10 cellular contexts compared by ENCODE assay signal in genomic region chr6:40436685-40437604, GRCh38.
DNase-seq lines count a peak whose midpoint lies in the region; ATAC-seq, FAIRE-seq and TF ChIP-seq lines count a peak whose summit lies in the region.
"Had no signal": no experiment of that assay in that cellular context is flagged by ENCODE, and none has a peak within 500 bp of the region (broad histone marks: within the 10 kb centered on the region; RNA-seq: fewer than 3 reads in every experiment).

No MANE protein-coding gene starts in this region.

- DNase-seq in heart left ventricle (peak in 1 of 5 donors; percentile 40), left ventricle myocardium inferior (no peak), RPMI7951 (ENCODE audit: low read depth) (peak; percentile 66), fibroblast of mammary gland (ENCODE audit: low read depth) (peak; percentile 25), urothelium cell line (ENCODE audit: low spot score) (peak; percentile 40), HepG2 (ENCODE audit: low spot score) (no peak), dermis blood vessel endothelial cell (no peak)
- DNase-seq: CD4-positive, CD25-positive, alpha-beta regulatory T cell had no signal

- H4K20me1 ChIP-seq in HepG2 (ENCODE audit: insufficient read depth, low read length), result no peaks in the 10 kb centered on the region

- CTCF ChIA-PET in HepG2 (lab: Yijun Ruan, JAX; ENCODE audit: low intra/inter-chr PET ratio, low total read pairs), result no interaction called here

- FAIRE-seq in urothelium cell line (lab: Jason Lieb, UNC), result no peak
- FAIRE-seq in HepG2 (lab: Jason Lieb, UNC), result no peak

- TF ChIP-seq RAD21 in HepG2 (CRISPR knock-in tag; IDR thresholded peaks at IDR 0.05), result no peak

- H3K9me3 ChIP-seq in heart left ventricle, result no peaks in the 10 kb centered on the region
- no peaks in the 10 kb centered on the region for H3K9me3 ChIP-seq in left ventricle myocardium inferior (replicated peaks)
- H3K9me3 ChIP-seq in HepG2 (ENCODE audit: low read length), result no peaks in the 10 kb centered on the region

- H3K27me3 ChIP-seq in heart left ventricle, result peaks cover 0 to 31% (median 7%) of the 10 kb centered on the region in 9 donors
- H3K27me3 ChIP-seq in left ventricle myocardium inferior (ENCODE audit: low read depth), result peaks cover 79% of the 10 kb centered on the region
- H3K27me3 ChIP-seq in HepG2 (ENCODE audit: control insufficient read depth in 1 of 2, insufficient read depth in 2 of 2, low read length in 2 of 2), result no peaks in the 10 kb centered on the region; a peak in 1 of 5 replicates

- H3K79me2 ChIP-seq in HepG2 (ENCODE audit: insufficient read depth, low read length), result no peaks in the 10 kb centered on the region
- H3K79me2 ChIP-seq: parathyroid adenoma had no signal

- H3K4me1 ChIP-seq in heart left ventricle (no peaks in the 10 kb centered on the region), left ventricle myocardium inferior (no peaks in the 10 kb centered on the region), HepG2 (ENCODE audit: insufficient read depth, low read length) (no peaks in the 10 kb centered on the region)
- H3K4me1 ChIP-seq: parathyroid adenoma had no signal

- H2AFZ ChIP-seq in HepG2 (ENCODE audit: low read length), result no peak overlapping the region
- H2AFZ ChIP-seq: parathyroid adenoma had no signal

- H3K4me2 ChIP-seq in HepG2 (ENCODE audit: low read depth, low read length), result no peak overlapping the region

- POLR2A ChIA-PET in HepG2 (lab: Yijun Ruan, JAX), result no interaction called here

- ATAC-seq in heart left ventricle (peak in 3 of 4 donors; percentile 31 to 54 (median 45)), GM21528 (IDR thresholded peaks at IDR 0.05; ENCODE audit: low FRiP score, unreplicated experiment) (no peak), HepG2 (no peak)

- TF ChIP-seq POLR2A in heart left ventricle (IDR thresholded peaks at IDR 0.05), result no peak
- no peak for TF ChIP-seq POLR2A in HepG2 (IDR thresholded peaks at IDR 0.05; ENCODE audit: insufficient read depth in 1 of 2, low read depth in 2 of 2, low read length in 2 of 2)

- intact Hi-C loops in heart left ventricle (cut with DNase I) (no loop called here), left ventricle myocardium inferior (cut with micrococcal nuclease) (no loop called here), HepG2 (cut with micrococcal nuclease; ENCODE audit: unreplicated experiment) (no loop called here)

- H3K9ac ChIP-seq in HepG2 (ENCODE audit: insufficient read depth, low read depth, low read length), result no peak overlapping the region
- H3K9ac ChIP-seq: parathyroid adenoma had no signal

- TF ChIP-seq EP300 in HepG2 (IDR thresholded peaks at IDR 0.05; ENCODE audit: low read depth in 2 of 2, low read length in 2 of 2) (no peak), HepG2 (CRISPR knock-in tag; IDR thresholded peaks at IDR 0.05; ENCODE audit: borderline replicate concordance) (no peak)

- no TSS peak for BruUV-seq in HepG2 (replicated peaks; lab: Mats Ljungman, UMichigan)

- no peak overlapping the region for H3K27ac ChIP-seq in heart left ventricle
- H3K27ac ChIP-seq in left ventricle myocardium inferior (replicated peaks), result no peak overlapping the region
- no peak overlapping the region for H3K27ac ChIP-seq in HepG2 (ENCODE audit: extremely low read length, insufficient read depth, low read length)
- H3K27ac ChIP-seq: parathyroid adenoma had no signal

- in situ Hi-C loops in HepG2 (cut with HindIII; ENCODE audit: extremely low pct_ligation_motif_present, low pct_unique_long_range_greater_than_20kb), result no loop called here

- H3K36me3 ChIP-seq in heart left ventricle (no peaks in the 10 kb centered on the region), left ventricle myocardium inferior (no peaks in the 10 kb centered on the region), HepG2 (replicated peaks in 1 of 2; ENCODE audit: control insufficient read depth in 1 of 2, insufficient read depth in 2 of 2, low read length in 2 of 2) (no peaks in the 10 kb centered on the region)

- 64 to 76% (median 72%) methylated on average over 8 of the region's 8 CpGs for WGBS in heart left ventricle, 4 donors
- WGBS in HepG2 (ENCODE audit: low lambda C conversion rate), result 36% methylated on average over 8 of the region's 8 CpGs

- no peak overlapping the region for H3K4me3 ChIP-seq in heart left ventricle
- no peak overlapping the region for H3K4me3 ChIP-seq in left ventricle myocardium inferior
- H3K4me3 ChIP-seq in fibroblast of mammary gland (ENCODE audit: control insufficient read depth, low read depth, low read length), result no peak overlapping the region
- H3K4me3 ChIP-seq in HepG2 (replicated peaks in 1 of 3; ENCODE audit: insufficient read depth in 1 of 3, low read depth in 2 of 3, low read length in 3 of 3), result no peak overlapping the region

- TF ChIP-seq CTCF in heart left ventricle (IDR thresholded peaks at IDR 0.05), result no peak
- TF ChIP-seq CTCF in left ventricle myocardium inferior (IDR thresholded peaks at IDR 0.05; ENCODE audit: borderline replicate concordance), result no peak
- no peak for TF ChIP-seq CTCF in fibroblast of mammary gland (conservative IDR thresholded peaks at IDR 0.05; ENCODE audit: control insufficient read depth, insufficient read depth, low read depth, low read length)
- no peak for TF ChIP-seq CTCF in HepG2 (CRISPR knock-in tag; IDR thresholded peaks at IDR 0.05)

TF ChIP-seq in HepG2, 621 proteins besides CTCF, POLR2A, EP300 and RAD21 (continues in another document):
- TF ChIP-seq ZNF615 (CRISPR knock-in tag; IDR thresholded peaks at IDR 0.05; ENCODE audit: borderline replicate concordance) (no peak), HOXA3 (CRISPR knock-in tag; IDR thresholded peaks at IDR 0.05) (no peak), ZNF775 (CRISPR knock-in tag; IDR thresholded peaks at IDR 0.05; ENCODE audit: borderline replicate concordance) (no peak), GMEB2 (CRISPR knock-in tag; IDR thresholded peaks at IDR 0.05; ENCODE audit: low read depth) (no peak), PRPF4 (IDR thresholded peaks at IDR 0.05; ENCODE audit: low read depth, low read length, poor library complexity, severe bottlenecking) (no peak), SOX5 (CRISPR knock-in tag; IDR thresholded peaks at IDR 0.05; ENCODE audit: borderline replicate concordance) (no peak), ZNF275 (CRISPR knock-in tag; IDR thresholded peaks at IDR 0.05; ENCODE audit: borderline replicate concordance) (no peak)

Comparison
In these comparisons a context has a peak if more than half of its experiments do, and no peak if none do; other contexts are left out.
1. ATAC-seq: peak in heart left ventricle (3 of 4); none in GM21528 (single experiment) and HepG2 (single experiment).
2. DNase-seq: peak in RPMI7951 (single experiment), fibroblast of mammary gland (single experiment) and urothelium cell line (single experiment); none in left ventricle myocardium inferior (single experiment), HepG2 (single experiment) and dermis blood vessel endothelial cell (single experiment).